Comparison of ENCODE assay signal across 2 cellular contexts in the genomic region with DNA sequence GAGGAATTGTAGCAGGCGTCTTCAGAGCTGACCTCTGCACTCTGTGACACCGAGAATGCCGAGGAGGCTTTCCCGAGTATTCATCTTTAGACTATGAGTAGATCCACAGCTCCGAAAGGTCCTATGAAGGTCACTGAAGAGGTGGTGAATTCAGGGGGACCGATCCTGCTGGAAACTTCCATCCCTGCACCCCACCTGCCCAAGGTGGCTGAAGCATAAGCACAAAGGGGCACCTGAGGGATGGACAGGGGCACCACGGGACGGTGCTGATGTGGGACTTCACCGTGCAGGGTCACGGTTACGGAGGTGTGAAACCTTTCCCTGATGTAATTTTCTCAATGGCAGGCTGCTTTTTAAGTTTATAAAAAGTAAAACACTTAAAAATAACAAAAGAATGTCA.
TF ChIP-seq lines count a peak whose summit lies in the region.

No MANE protein-coding gene starts in this region.

TF ChIP-seq in IMR-90, 13 proteins besides CTCF, POLR2A, EP300 and RAD21:
- no peak for TF ChIP-seq RFX5 (IDR thresholded peaks at IDR 0.05; ENCODE audit: low read depth, low read length)
- TF ChIP-seq MAZ (IDR thresholded peaks at IDR 0.05; ENCODE audit: borderline replicate concordance, low read depth, low read length) = no peak
- TF ChIP-seq CEBPB (IDR thresholded peaks at IDR 0.05; ENCODE audit: low read depth, low read length) = no peak
- TF ChIP-seq MAFK (IDR thresholded peaks at IDR 0.05; ENCODE audit: low read depth, low read length) = no peak
- no peak for TF ChIP-seq BHLHE40 (IDR thresholded peaks at IDR 0.05; ENCODE audit: low read depth, low read length)
- TF ChIP-seq NFE2L2 (IDR thresholded peaks at IDR 0.05; ENCODE audit: low read depth, low read length) = no peak
- TF ChIP-seq MXI1 (IDR thresholded peaks at IDR 0.05; ENCODE audit: borderline replicate concordance, low read depth, low read length) = no peak
- TF ChIP-seq CHD1 (IDR thresholded peaks at IDR 0.05; ENCODE audit: low read depth, low read length) = no peak
- no peak for TF ChIP-seq FOS (IDR thresholded peaks at IDR 0.05; ENCODE audit: low read depth, low read length)
- TF ChIP-seq, protein P1, sequence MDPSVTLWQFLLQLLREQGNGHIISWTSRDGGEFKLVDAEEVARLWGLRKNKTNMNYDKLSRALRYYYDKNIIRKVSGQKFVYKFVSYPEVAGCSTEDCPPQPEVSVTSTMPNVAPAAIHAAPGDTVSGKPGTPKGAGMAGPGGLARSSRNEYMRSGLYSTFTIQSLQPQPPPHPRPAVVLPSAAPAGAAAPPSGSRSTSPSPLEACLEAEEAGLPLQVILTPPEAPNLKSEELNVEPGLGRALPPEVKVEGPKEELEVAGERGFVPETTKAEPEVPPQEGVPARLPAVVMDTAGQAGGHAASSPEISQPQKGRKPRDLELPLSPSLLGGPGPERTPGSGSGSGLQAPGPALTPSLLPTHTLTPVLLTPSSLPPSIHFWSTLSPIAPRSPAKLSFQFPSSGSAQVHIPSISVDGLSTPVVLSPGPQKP (IDR thresholded peaks at IDR 0.05; ENCODE audit: borderline replicate concordance, low read depth, low read length) = no peak
- TF ChIP-seq RCOR1 (IDR thresholded peaks at IDR 0.05; ENCODE audit: insufficient replicate concordance, low read length) = no peak
- TF ChIP-seq, protein P2, sequence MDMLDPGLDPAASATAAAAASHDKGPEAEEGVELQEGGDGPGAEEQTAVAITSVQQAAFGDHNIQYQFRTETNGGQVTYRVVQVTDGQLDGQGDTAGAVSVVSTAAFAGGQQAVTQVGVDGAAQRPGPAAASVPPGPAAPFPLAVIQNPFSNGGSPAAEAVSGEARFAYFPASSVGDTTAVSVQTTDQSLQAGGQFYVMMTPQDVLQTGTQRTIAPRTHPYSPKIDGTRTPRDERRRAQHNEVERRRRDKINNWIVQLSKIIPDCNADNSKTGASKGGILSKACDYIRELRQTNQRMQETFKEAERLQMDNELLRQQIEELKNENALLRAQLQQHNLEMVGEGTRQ (IDR thresholded peaks at IDR 0.05; ENCODE audit: low read depth, low read length) = no peak
- no peak for TF ChIP-seq SMC3 (IDR thresholded peaks at IDR 0.05; ENCODE audit: low read depth, low read length)

TF ChIP-seq in HEK293T, 16 proteins besides CTCF, POLR2A, EP300 and RAD21:
- TF ChIP-seq SP1 (IDR thresholded peaks at IDR 0.05) = no peak
- no peak for TF ChIP-seq FOXK2 (IDR thresholded peaks at IDR 0.05)
- TF ChIP-seq CTBP1 (IDR thresholded peaks at IDR 0.05; ENCODE audit: borderline replicate concordance) = no peak
- no peak for TF ChIP-seq LEF1 (IDR thresholded peaks at IDR 0.05; ENCODE audit: borderline replicate concordance)
